Comparison of ENCODE assay signal across 8 cellular contexts in the genomic region with DNA sequence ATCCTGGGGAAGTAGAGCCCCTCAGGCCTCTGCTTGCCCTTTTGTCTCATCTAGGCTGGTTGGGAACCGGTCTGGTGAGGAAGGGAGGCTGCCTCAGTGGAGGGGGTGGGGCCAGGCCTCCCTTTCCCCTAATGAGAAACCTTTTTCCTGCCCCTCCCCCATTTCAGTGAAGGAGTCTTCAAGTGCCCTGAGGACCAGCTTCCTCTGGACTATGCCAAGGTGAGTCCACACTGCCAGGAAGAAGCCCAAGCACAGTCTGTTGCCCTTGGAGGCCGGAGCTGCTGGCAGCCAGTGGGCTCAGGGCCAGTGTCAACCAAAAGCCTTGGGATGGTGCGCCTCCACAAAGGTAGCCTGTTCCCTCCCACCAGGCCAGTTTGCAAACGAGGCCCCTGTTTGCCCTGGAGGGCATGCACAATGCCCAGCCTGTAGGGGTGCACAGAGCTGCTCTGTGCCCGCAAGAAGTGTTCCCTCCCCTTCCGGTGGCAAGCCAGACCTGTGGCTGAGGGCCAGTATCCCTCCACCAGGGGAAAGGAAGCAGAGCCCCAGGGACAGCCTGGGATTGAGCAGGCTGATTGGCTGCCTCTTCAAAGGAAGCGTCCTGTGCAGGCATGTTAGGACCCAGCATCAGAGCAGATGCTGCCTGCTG. TPM values are rescaled to one million over a fixed set of nuclear protein-coding genes. Genes with fewer than 3 reads are reported as not detected.
DNase-seq lines count a peak whose midpoint lies in the region; ATAC-seq and TF ChIP-seq lines count a peak whose summit lies in the region.

No MANE protein-coding gene starts in this region.

- H3F3A ChIP-seq in GM23338 (replicated peaks; ENCODE audit: low read depth), result peaks cover 59% of the 10 kb centered on the region

- H3K27me3 Mint-ChIP-seq in GM23338 (ENCODE audit: insufficient read depth, low read depth, poor library complexity), result peaks cover 52% of the 10 kb centered on the region

- no peaks in the 10 kb centered on the region for H3K9me3 Mint-ChIP-seq in GM23338

- peak overlapping the region; percentile 91 for H3K4me3 Mint-ChIP-seq in GM23338

- peaks cover 34% of the 10 kb centered on the region for H3K36me3 ChIP-seq in GM23338 (ENCODE audit: insufficient read depth)
- H3K36me3 ChIP-seq in hepatocyte (replicated peaks; ENCODE audit: insufficient read depth, low read depth), result no peaks in the 10 kb centered on the region
- H3K36me3 ChIP-seq in skeletal muscle satellite cell (ENCODE audit: insufficient read depth, low read length), result peaks cover 60% of the 10 kb centered on the region

- 72% methylated on average over 7 of the region's 7 CpGs for WGBS in hepatocyte (ENCODE audit: low lambda C conversion rate, missing lambda C conversion rate)

- ATAC-seq in GM23338, result peak; percentile 3
- no peak for ATAC-seq in HG02798 (IDR thresholded peaks at IDR 0.05; ENCODE audit: poor library complexity, unreplicated experiment)
- no peak for ATAC-seq in HG02884 (IDR thresholded peaks at IDR 0.05; ENCODE audit: unreplicated experiment)
- ATAC-seq in HG02759 (IDR thresholded peaks at IDR 0.05; ENCODE audit: unreplicated experiment), result no peak

- H4K20me1 ChIP-seq in GM23338 (replicated peaks; ENCODE audit: insufficient read depth) (peaks cover 20% of the 10 kb centered on the region), hepatocyte (ENCODE audit: insufficient read depth, poor library complexity, severe bottlenecking) (peaks cover 49% of the 10 kb centered on the region)

- H3K27ac Mint-ChIP-seq in GM23338, result peak overlapping the region; percentile 98

- H3K27ac ChIP-seq in GM23338 (ENCODE audit: low read depth) (peak overlapping the region; percentile 99), hepatocyte (peak overlapping the region; percentile 100)

- H3K4me3 ChIP-seq in GM23338 (peak overlapping the region; percentile 93), hepatocyte (no peak overlapping the region), skeletal muscle satellite cell (ENCODE audit: low read length) (no peak overlapping the region)

- TF ChIP-seq CTCF in GM23338 (conservative IDR thresholded peaks at IDR 0.05; ENCODE audit: low read depth in 2 of 2) (no peak), hepatocyte (IDR thresholded peaks at IDR 0.05; ENCODE audit: poor library complexity) (no peak)

- H3K4me2 ChIP-seq in GM23338 (peak overlapping the region; percentile 96), hepatocyte (peak overlapping the region; percentile 97), skeletal muscle satellite cell (ENCODE audit: low read length) (peak overlapping the region; percentile 96)

- H3K9me2 ChIP-seq in GM23338 (ENCODE audit: insufficient read depth), result no peaks in the 10 kb centered on the region
- H3K9me2 ChIP-seq in hepatocyte (replicated peaks; ENCODE audit: insufficient read depth), result no peaks in the 10 kb centered on the region

- H3K4me1 ChIP-seq in GM23338 (ENCODE audit: insufficient read depth), result peaks cover 35% of the 10 kb centered on the region
- H3K4me1 ChIP-seq in hepatocyte (ENCODE audit: insufficient read depth), result peaks cover 30% of the 10 kb centered on the region
- H3K4me1 ChIP-seq in skeletal muscle satellite cell (ENCODE audit: control insufficient read depth, insufficient read depth, low read length), result peaks cover 31% of the 10 kb centered on the region

- peaks cover 77% of the 10 kb centered on the region for H3K36me3 Mint-ChIP-seq in GM23338 (ENCODE audit: low read depth)

- no peak overlapping the region for H3K9ac ChIP-seq in skeletal muscle satellite cell (ENCODE audit: low read depth, low read length)

- H2AFZ ChIP-seq in GM23338 (no peak overlapping the region), hepatocyte (no peak overlapping the region)

- H3K79me2 ChIP-seq in GM23338 (replicated peaks; ENCODE audit: insufficient read depth) (peaks cover 32% of the 10 kb centered on the region), hepatocyte (peaks cover 68% of the 10 kb centered on the region)

- DNase-seq in GM23338 (ENCODE audit: low spot score) (peak; percentile 74), SHP77 treated with DMSO at 0.1 percent for 48 hours (lab: John Stamatoyannopoulos, UW) (peak; percentile 31), hepatocyte (ENCODE audit: low spot score) (peak; percentile 71), NCI-H748 (lab: John Stamatoyannopoulos, UW; ENCODE audit: unreplicated experiment) (no peak)

- no peaks in the 10 kb centered on the region for H3K9me3 ChIP-seq in hepatocyte (ENCODE audit: low read depth)
- no peaks in the 10 kb centered on the region for H3K9me3 ChIP-seq in skeletal muscle satellite cell (replicated peaks; ENCODE audit: low read length)

- H3K27me3 ChIP-seq in GM23338 (ENCODE audit: insufficient read depth) (no peaks in the 10 kb centered on the region), hepatocyte (no peaks in the 10 kb centered on the region), skeletal muscle satellite cell (ENCODE audit: control insufficient read depth, insufficient read depth, low read length) (no peaks in the 10 kb centered on the region)

- H3K4me1 Mint-ChIP-seq in GM23338, result peaks cover 43% of the 10 kb centered on the region

TF ChIP-seq in GM23338, 12 proteins besides CTCF, POLR2A, EP300 and RAD21:
- TF ChIP-seq POLR2AphosphoS5 (IDR thresholded peaks at IDR 0.05; ENCODE audit: low read depth) (peak; percentile 17; the same call in 1 of the 2 replicates), CREB1 (CRISPR knock-in tag; IDR thresholded peaks at IDR 0.05; ENCODE audit: low read depth) (no peak)

RNA-seq across cellular contexts. Expression of a gene that starts 3.4 kb away (rescaled TPM):
- 117 and 152 TPM in 2 replicates for total RNA-seq in GM23338 (2014; rRNA removed; shearing (Covaris generic))
- 59.0 and 63.5 TPM in 2 replicates for polyA plus RNA-seq in GM23338 (2016; fragmentation: Nextera tagmentation; extraction: Ambion mirVana)
- total RNA-seq in hepatocyte, result 99.5 and 107 TPM in 2 replicates
- polyA plus RNA-seq in hepatocyte, result 66.2 and 81.4 TPM in 2 replicates
- total RNA-seq in skeletal muscle satellite cell (2012; rRNA removed), result 23.6 and 31.9 TPM in 2 replicates

RNA-seq across cellular contexts. Expression of a gene that starts 18.6 kb away (rescaled TPM):
- total RNA-seq in GM23338 (2014; rRNA removed; shearing (Covaris generic)), result 13.2 and 14.9 TPM in 2 replicates
- polyA plus RNA-seq in GM23338 (2016; fragmentation: Nextera tagmentation; extraction: Ambion mirVana) (8.9 and 10.0 TPM in 2 replicates), hepatocyte (8.1 and 9.7 TPM in 2 replicates)
- total RNA-seq in hepatocyte, result 3.3 and 5.5 TPM in 2 replicates
- total RNA-seq in skeletal muscle satellite cell (2012; rRNA removed), result 1.5 and 2.0 TPM in 2 replicates

RNA-seq across cellular contexts. Expression of a gene that starts 21.1 kb away (rescaled TPM):
- 16.9 and 26.5 TPM in 2 replicates for total RNA-seq in GM23338 (2014; rRNA removed; shearing (Covaris generic))
- polyA plus RNA-seq in GM23338 (2016; fragmentation: Nextera tagmentation; extraction: Ambion mirVana) (47.0 and 47.7 TPM in 2 replicates), hepatocyte (23.4 and 26.6 TPM in 2 replicates)
- total RNA-seq in hepatocyte, result 12.5 and 14.6 TPM in 2 replicates
- total RNA-seq in skeletal muscle satellite cell (2012; rRNA removed), result 5.6 and 6.8 TPM in 2 replicates

RNA-seq across cellular contexts. Expression of a gene that starts 27.4 kb away (rescaled TPM):
- 592 and 656 TPM in 2 replicates for total RNA-seq in GM23338 (2014; rRNA removed; shearing (Covaris generic))
- polyA plus RNA-seq in GM23338 (2016; fragmentation: Nextera tagmentation; extraction: Ambion mirVana), result 1,994 and 2,198 TPM in 2 replicates
- total RNA-seq in hepatocyte, result 501 and 614 TPM in 2 replicates
- 1,050 and 1,115 TPM in 2 replicates for polyA plus RNA-seq in hepatocyte
- 584 and 827 TPM in 2 replicates for total RNA-seq in skeletal muscle satellite cell (2012; rRNA removed)

RNA-seq across cellular contexts. Expression of a gene that starts 29.5 kb away (rescaled TPM):
- total RNA-seq in GM23338 (2014; rRNA removed; shearing (Covaris generic)), result 381 and 394 TPM in 2 replicates
- polyA plus RNA-seq in GM23338 (2016; fragmentation: Nextera tagmentation; extraction: Ambion mirVana) (174 and 184 TPM in 2 replicates), hepatocyte (180 and 185 TPM in 2 replicates)
- total RNA-seq in hepatocyte, result 160 and 184 TPM in 2 replicates
- 158 and 177 TPM in 2 replicates for total RNA-seq in skeletal muscle satellite cell (2012; rRNA removed)
